8 cellular contexts compared by ENCODE assay signal in genomic region chr17:59838196-59838911, GRCh38. TPM values are rescaled to one million over a fixed set of nuclear protein-coding genes. Genes with fewer than 3 reads are reported as not detected.
DNase-seq lines count a peak whose midpoint lies in the region; ATAC-seq and TF ChIP-seq lines count a peak whose summit lies in the region.

No MANE protein-coding gene starts in this region.

- no peak for TF ChIP-seq CTCF in GM12864 (IDR thresholded peaks at IDR 0.05; ENCODE audit: low read depth, low read length, missing control alignments)
- no peak for TF ChIP-seq CTCF in OCI-LY3 (IDR thresholded peaks at IDR 0.05; ENCODE audit: low read depth, low read length)
- TF ChIP-seq CTCF in brain microvascular endothelial cell (IDR thresholded peaks at IDR 0.05; ENCODE audit: low read depth, low read length, missing control alignments) = no peak
- no peak for TF ChIP-seq CTCF in lower leg skin (IDR thresholded peaks at IDR 0.05)
- TF ChIP-seq CTCF in tibial nerve (IDR thresholded peaks at IDR 0.05) = no peak

- in situ Hi-C loops in brain microvascular endothelial cell (cut with HindIII; ENCODE audit: low pct_ligation_motif_present, low sequenced_read_pairs) = no loop called here

- 1 to 6% methylated on average over 8 of the region's 8 CpGs for WGBS in lower leg skin, 2 donors
- 11 to 16% methylated on average over 8 of the region's 8 CpGs for WGBS in tibial nerve, 2 donors

- H3K4me2 ChIP-seq in OCI-LY3 (ENCODE audit: low read length) = peak overlapping the region; percentile 75

- H3K79me2 ChIP-seq in OCI-LY3 (ENCODE audit: low read length) = peaks cover 53% of the 10 kb centered on the region

- H4K20me1 ChIP-seq in OCI-LY3 (ENCODE audit: insufficient read depth, low read length) = peaks cover 29% of the 10 kb centered on the region

- DNase-seq in GM12864 (ENCODE audit: low read depth) (no peak), brain microvascular endothelial cell (peak; percentile 40), lower leg skin (ENCODE audit: low spot score in 2 of 2) (peak in 1 of 2 donors; percentile 68), tibial nerve (ENCODE audit: low spot score in 2 of 2) (no peak), superior temporal gyrus (ENCODE audit: extremely low spot score) (no peak), LoVo (ENCODE audit: low spot score) (no peak)

- H3K27ac ChIP-seq in OCI-LY3 (ENCODE audit: low read length) (peak overlapping the region; percentile 99), brain microvascular endothelial cell (peak overlapping the region; percentile 99), tibial nerve (peak overlapping the region; percentile 90 to 99 (median 94))

- H3K9ac ChIP-seq in OCI-LY3 (ENCODE audit: low read length) = peak overlapping the region; percentile 99

- intact Hi-C loops in lower leg skin (cut with DNase I; ENCODE audit: low total_unique reads) = no loop called here

- H3K27me3 ChIP-seq in OCI-LY3 (ENCODE audit: low read depth, low read length) (peaks cover 14% of the 10 kb centered on the region; the same call in 1 of the 2 replicates), brain microvascular endothelial cell (replicated peaks) (no peaks in the 10 kb centered on the region), tibial nerve (no peaks in the 10 kb centered on the region)

- TF ChIP-seq EP300 in tibial nerve (IDR thresholded peaks at IDR 0.05) = no peak

- peak overlapping the region; percentile 63 for H3K4me3 ChIP-seq in GM12864 (ENCODE audit: low read depth, low read length)
- peak overlapping the region; percentile 96 for H3K4me3 ChIP-seq in OCI-LY3 (ENCODE audit: low read length)
- H3K4me3 ChIP-seq in brain microvascular endothelial cell (ENCODE audit: low read depth, low read length) = peak overlapping the region; percentile 76
- H3K4me3 ChIP-seq in lower leg skin (ENCODE audit: low read depth, poor library complexity, severe bottlenecking) = peak overlapping the region; percentile 57
- H3K4me3 ChIP-seq in tibial nerve = peak overlapping the region; percentile 40 to 75 (median 64)

- H3K9me3 ChIP-seq in OCI-LY3 (ENCODE audit: insufficient read depth, low read length) = no peaks in the 10 kb centered on the region
- no peaks in the 10 kb centered on the region for H3K9me3 ChIP-seq in tibial nerve

- TF ChIP-seq POLR2A in lower leg skin (IDR thresholded peaks at IDR 0.05) (no peak), tibial nerve (IDR thresholded peaks at IDR 0.05) (no peak)

- no peak for ATAC-seq in GM21786 (IDR thresholded peaks at IDR 0.05; ENCODE audit: unreplicated experiment)

- peaks cover 36% of the 10 kb centered on the region for H3K36me3 ChIP-seq in OCI-LY3 (replicated peaks; ENCODE audit: low read depth, low read length)
- peaks cover 44% of the 10 kb centered on the region for H3K36me3 ChIP-seq in brain microvascular endothelial cell (replicated peaks)
- peaks cover 0 to 15% (median 0%) of the 10 kb centered on the region in 3 donors for H3K36me3 ChIP-seq in tibial nerve

- H3K4me1 ChIP-seq in OCI-LY3 (ENCODE audit: low read length) (peaks cover 40% of the 10 kb centered on the region), tibial nerve (peaks cover 0 to 46% (median 17%) of the 10 kb centered on the region in 4 donors)

- H2AFZ ChIP-seq in OCI-LY3 (ENCODE audit: low read depth, low read length) = no peak overlapping the region

RNA-seq across cellular contexts. Expression of gene TUBD1, which starts 54.4 kb away (rescaled TPM):
- 10 to 100 TPM in 2 of 4 donors, 1 to 10 TPM in 2; 8.2 to 22.5 (median 13.2) TPM for total RNA-seq in lower leg skin
- 10 to 100 TPM in 2 of 4 donors, 1 to 10 TPM in 2; 4.2 to 16.5 (median 8.4) TPM for total RNA-seq in tibial nerve

RNA-seq across cellular contexts. Expression of gene RPS6KB1, which starts 54.6 kb away (rescaled TPM):
- total RNA-seq in lower leg skin = 10 to 100 TPM; 21.3 to 52.5 (median 28.2) TPM
- total RNA-seq in tibial nerve = 10 to 100 TPM; 33.6 to 48.3 (median 43.2) TPM
